1 cellular context compared by ENCODE assay signal in the genomic region with DNA sequence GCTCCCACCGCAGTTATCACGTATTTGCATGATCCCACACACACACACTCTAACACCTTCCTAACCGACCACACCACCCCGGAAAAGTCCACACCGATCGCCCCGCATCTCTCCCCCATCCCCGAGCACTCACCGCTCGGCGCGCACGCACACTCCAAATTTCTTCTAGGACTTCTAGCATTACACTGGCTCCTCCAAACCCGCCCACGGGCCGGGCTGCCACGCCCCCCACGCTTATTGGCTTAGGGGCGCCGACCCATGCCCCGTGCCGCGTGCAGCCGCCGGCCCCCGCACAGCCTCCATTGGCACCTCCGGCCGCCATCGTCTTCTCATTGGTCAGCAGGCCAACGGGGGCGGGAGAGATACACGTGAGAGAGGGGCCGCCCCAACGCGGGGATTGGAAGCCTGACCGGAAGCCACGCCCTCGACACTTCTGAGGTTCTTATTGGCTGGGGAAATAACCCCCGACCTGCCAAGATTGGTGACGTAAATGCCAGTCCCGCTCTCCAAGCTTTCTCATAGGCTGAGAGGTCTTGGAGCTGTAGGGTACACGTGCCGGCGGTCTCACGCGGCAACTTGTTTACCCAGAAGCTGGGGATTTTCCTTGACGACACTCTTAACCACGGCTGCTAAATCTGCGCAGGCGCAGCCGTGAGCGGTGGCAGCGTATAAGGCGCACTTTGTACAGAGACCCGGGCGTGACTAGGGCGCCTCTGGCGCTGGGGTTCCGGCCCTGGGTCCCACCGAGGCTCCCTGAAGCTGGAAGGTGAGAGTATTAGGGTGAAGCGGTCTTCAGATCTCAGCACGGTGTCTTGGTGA.
TF ChIP-seq lines count a peak whose summit lies in the region.

No MANE protein-coding gene starts in this region.

TF ChIP-seq in K562, 482 proteins besides CTCF, POLR2A, EP300 and RAD21 (continued from another document and continues in another):
- TF ChIP-seq, protein P1, sequence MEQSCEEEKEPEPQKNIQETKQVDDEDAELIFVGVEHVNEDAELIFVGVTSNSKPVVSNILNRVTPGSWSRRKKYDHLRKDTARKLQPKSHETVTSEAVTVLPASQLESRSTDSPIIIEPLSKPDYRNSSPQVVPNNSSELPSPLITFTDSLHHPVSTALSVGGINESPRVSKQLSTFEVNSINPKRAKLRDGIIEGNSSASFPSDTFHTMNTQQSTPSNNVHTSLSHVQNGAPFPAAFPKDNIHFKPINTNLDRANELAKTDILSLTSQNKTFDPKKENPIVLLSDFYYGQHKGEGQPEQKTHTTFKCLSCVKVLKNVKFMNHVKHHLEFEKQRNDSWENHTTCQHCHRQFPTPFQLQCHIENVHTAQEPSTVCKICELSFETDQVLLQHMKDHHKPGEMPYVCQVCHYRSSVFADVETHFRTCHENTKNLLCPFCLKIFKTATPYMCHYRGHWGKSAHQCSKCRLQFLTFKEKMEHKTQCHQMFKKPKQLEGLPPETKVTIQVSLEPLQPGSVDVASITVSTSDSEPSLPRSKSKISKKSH (CRISPR knock-in tag; IDR thresholded peaks at IDR 0.05) = no peak
- TF ChIP-seq, protein P2, sequence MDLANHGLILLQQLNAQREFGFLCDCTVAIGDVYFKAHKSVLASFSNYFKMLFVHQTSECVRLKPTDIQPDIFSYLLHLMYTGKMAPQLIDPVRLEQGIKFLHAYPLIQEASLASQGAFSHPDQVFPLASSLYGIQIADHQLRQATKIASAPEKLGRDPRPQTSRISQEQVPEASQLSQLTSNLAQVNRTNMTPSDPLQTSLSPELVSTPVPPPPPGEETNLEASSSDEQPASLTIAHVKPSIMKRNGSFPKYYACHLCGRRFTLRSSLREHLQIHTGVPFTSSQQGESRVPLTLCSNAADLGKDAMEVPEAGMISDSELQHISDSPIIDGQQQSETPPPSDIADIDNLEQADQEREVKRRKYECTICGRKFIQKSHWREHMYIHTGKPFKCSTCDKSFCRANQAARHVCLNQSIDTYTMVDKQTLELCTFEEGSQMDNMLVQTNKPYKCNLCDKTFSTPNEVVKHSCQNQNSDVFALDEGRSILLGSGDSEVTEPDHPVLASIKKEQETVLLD (IDR thresholded peaks at IDR 0.05) = peak; percentile 48; the same call in 1 of the 2 replicates
- TF ChIP-seq, protein P3, sequence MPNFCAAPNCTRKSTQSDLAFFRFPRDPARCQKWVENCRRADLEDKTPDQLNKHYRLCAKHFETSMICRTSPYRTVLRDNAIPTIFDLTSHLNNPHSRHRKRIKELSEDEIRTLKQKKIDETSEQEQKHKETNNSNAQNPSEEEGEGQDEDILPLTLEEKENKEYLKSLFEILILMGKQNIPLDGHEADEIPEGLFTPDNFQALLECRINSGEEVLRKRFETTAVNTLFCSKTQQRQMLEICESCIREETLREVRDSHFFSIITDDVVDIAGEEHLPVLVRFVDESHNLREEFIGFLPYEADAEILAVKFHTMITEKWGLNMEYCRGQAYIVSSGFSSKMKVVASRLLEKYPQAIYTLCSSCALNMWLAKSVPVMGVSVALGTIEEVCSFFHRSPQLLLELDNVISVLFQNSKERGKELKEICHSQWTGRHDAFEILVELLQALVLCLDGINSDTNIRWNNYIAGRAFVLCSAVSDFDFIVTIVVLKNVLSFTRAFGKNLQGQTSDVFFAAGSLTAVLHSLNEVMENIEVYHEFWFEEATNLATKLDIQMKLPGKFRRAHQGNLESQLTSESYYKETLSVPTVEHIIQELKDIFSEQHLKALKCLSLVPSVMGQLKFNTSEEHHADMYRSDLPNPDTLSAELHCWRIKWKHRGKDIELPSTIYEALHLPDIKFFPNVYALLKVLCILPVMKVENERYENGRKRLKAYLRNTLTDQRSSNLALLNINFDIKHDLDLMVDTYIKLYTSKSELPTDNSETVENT (CRISPR knock-in tag; IDR thresholded peaks at IDR 0.05) = peak; percentile 20; the same call in 1 of the 2 replicates
- TF ChIP-seq XRCC3 (IDR thresholded peaks at IDR 0.05) (no peak), SLC30A9 (CRISPR knock-in tag; IDR thresholded peaks at IDR 0.05) (no peak), ADNP (tag; IDR thresholded peaks at IDR 0.05) (no peak), ZNF23 (CRISPR knock-in tag; IDR thresholded peaks at IDR 0.05) (no peak), SAP30 (IDR thresholded peaks at IDR 0.05; ENCODE audit: borderline replicate concordance, insufficient read depth, low read depth, low read length, poor library complexity, severe bottlenecking) (peak; percentile 56), GTF2E2 (tag; IDR thresholded peaks at IDR 0.05) (no peak), POU5F1 (IDR thresholded peaks at IDR 0.05; ENCODE audit: borderline replicate concordance, low read depth, low read length, partially characterized antibody) (no peak), MCM7 (IDR thresholded peaks at IDR 0.05) (no peak), BACH1 (tag; IDR thresholded peaks at IDR 0.05) (no peak), SMAD3 (CRISPR knock-in tag; conservative IDR thresholded peaks at IDR 0.05) (no peak), FOXK2 (conservative IDR thresholded peaks at IDR 0.05 in 1 of 2, IDR thresholded peaks at IDR 0.05 in 1 of 2; ENCODE audit: low read depth in 2 of 2) (peak; percentile 98), ZNF282 (CRISPR knock-in tag; IDR thresholded peaks at IDR 0.05) (no peak), ZNF766 (CRISPR knock-in tag; conservative IDR thresholded peaks at IDR 0.05) (no peak), CHD4 (IDR thresholded peaks at IDR 0.05; ENCODE audit: insufficient read depth, insufficient replicate concordance, low read depth, low read length, poor library complexity, severe bottlenecking) (no peak), KDM4B (IDR thresholded peaks at IDR 0.05; ENCODE audit: borderline replicate concordance in 2 of 2, low read depth in 1 of 2) (no peak), ZC3H8 (IDR thresholded peaks at IDR 0.05) (no peak), HDAC8 (tag; IDR thresholded peaks at IDR 0.05) (no peak), SUPT5H (IDR thresholded peaks at IDR 0.05) (peak; percentile 77), HDAC1 (IDR thresholded peaks at IDR 0.05) (peak in 1 of 2 experiments; percentile 92; a peak in 2 of 4 replicates), ZNF57 (CRISPR knock-in tag; IDR thresholded peaks at IDR 0.05) (no peak), MAFF (IDR thresholded peaks at IDR 0.05; ENCODE audit: low read length) (no peak), TCF7 (IDR thresholded peaks at IDR 0.05; ENCODE audit: borderline replicate concordance) (0 out of 2 replicates have a peak, but pooled peaks have one; percentile 39), NEUROD1 (IDR thresholded peaks at IDR 0.05; ENCODE audit: borderline replicate concordance, low read depth, low read length, partially characterized antibody) (peak; percentile 82), RNF2 (IDR thresholded peaks at IDR 0.05) (peak; percentile 61)
- TF ChIP-seq, protein P4, sequence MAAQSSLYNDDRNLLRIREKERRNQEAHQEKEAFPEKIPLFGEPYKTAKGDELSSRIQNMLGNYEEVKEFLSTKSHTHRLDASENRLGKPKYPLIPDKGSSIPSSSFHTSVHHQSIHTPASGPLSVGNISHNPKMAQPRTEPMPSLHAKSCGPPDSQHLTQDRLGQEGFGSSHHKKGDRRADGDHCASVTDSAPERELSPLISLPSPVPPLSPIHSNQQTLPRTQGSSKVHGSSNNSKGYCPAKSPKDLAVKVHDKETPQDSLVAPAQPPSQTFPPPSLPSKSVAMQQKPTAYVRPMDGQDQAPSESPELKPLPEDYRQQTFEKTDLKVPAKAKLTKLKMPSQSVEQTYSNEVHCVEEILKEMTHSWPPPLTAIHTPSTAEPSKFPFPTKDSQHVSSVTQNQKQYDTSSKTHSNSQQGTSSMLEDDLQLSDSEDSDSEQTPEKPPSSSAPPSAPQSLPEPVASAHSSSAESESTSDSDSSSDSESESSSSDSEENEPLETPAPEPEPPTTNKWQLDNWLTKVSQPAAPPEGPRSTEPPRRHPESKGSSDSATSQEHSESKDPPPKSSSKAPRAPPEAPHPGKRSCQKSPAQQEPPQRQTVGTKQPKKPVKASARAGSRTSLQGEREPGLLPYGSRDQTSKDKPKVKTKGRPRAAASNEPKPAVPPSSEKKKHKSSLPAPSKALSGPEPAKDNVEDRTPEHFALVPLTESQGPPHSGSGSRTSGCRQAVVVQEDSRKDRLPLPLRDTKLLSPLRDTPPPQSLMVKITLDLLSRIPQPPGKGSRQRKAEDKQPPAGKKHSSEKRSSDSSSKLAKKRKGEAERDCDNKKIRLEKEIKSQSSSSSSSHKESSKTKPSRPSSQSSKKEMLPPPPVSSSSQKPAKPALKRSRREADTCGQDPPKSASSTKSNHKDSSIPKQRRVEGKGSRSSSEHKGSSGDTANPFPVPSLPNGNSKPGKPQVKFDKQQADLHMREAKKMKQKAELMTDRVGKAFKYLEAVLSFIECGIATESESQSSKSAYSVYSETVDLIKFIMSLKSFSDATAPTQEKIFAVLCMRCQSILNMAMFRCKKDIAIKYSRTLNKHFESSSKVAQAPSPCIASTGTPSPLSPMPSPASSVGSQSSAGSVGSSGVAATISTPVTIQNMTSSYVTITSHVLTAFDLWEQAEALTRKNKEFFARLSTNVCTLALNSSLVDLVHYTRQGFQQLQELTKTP (IDR thresholded peaks at IDR 0.05; ENCODE audit: low read depth in 1 of 2, partially characterized antibody in 2 of 2) = no peak
- TF ChIP-seq, protein P5, sequence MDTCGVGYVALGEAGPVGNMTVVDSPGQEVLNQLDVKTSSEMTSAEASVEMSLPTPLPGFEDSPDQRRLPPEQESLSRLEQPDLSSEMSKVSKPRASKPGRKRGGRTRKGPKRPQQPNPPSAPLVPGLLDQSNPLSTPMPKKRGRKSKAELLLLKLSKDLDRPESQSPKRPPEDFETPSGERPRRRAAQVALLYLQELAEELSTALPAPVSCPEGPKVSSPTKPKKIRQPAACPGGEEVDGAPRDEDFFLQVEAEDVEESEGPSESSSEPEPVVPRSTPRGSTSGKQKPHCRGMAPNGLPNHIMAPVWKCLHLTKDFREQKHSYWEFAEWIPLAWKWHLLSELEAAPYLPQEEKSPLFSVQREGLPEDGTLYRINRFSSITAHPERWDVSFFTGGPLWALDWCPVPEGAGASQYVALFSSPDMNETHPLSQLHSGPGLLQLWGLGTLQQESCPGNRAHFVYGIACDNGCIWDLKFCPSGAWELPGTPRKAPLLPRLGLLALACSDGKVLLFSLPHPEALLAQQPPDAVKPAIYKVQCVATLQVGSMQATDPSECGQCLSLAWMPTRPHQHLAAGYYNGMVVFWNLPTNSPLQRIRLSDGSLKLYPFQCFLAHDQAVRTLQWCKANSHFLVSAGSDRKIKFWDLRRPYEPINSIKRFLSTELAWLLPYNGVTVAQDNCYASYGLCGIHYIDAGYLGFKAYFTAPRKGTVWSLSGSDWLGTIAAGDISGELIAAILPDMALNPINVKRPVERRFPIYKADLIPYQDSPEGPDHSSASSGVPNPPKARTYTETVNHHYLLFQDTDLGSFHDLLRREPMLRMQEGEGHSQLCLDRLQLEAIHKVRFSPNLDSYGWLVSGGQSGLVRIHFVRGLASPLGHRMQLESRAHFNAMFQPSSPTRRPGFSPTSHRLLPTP (IDR thresholded peaks at IDR 0.05; ENCODE audit: borderline replicate concordance, extremely low read depth, insufficient read length) = no peak
- TF ChIP-seq, protein P6, sequence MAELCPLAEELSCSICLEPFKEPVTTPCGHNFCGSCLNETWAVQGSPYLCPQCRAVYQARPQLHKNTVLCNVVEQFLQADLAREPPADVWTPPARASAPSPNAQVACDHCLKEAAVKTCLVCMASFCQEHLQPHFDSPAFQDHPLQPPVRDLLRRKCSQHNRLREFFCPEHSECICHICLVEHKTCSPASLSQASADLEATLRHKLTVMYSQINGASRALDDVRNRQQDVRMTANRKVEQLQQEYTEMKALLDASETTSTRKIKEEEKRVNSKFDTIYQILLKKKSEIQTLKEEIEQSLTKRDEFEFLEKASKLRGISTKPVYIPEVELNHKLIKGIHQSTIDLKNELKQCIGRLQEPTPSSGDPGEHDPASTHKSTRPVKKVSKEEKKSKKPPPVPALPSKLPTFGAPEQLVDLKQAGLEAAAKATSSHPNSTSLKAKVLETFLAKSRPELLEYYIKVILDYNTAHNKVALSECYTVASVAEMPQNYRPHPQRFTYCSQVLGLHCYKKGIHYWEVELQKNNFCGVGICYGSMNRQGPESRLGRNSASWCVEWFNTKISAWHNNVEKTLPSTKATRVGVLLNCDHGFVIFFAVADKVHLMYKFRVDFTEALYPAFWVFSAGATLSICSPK (IDR thresholded peaks at IDR 0.05; ENCODE audit: borderline replicate concordance) = no peak; the same call in 1 of the 2 replicates
- TF ChIP-seq, protein P7, sequence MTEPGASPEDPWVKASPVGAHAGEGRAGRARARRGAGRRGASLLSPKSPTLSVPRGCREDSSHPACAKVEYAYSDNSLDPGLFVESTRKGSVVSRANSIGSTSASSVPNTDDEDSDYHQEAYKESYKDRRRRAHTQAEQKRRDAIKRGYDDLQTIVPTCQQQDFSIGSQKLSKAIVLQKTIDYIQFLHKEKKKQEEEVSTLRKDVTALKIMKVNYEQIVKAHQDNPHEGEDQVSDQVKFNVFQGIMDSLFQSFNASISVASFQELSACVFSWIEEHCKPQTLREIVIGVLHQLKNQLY (CRISPR knock-in tag; conservative IDR thresholded peaks at IDR 0.05) = no peak
- TF ChIP-seq, protein P8, sequence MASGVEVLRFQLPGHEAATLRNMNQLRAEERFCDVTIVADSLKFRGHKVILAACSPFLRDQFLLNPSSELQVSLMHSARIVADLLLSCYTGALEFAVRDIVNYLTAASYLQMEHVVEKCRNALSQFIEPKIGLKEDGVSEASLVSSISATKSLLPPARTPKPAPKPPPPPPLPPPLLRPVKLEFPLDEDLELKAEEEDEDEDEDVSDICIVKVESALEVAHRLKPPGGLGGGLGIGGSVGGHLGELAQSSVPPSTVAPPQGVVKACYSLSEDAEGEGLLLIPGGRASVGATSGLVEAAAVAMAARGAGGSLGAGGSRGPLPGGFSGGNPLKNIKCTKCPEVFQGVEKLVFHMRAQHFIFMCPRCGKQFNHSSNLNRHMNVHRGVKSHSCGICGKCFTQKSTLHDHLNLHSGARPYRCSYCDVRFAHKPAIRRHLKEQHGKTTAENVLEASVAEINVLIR (CRISPR knock-in tag; IDR thresholded peaks at IDR 0.05) = peak; percentile 62
- TF ChIP-seq, protein P9, sequence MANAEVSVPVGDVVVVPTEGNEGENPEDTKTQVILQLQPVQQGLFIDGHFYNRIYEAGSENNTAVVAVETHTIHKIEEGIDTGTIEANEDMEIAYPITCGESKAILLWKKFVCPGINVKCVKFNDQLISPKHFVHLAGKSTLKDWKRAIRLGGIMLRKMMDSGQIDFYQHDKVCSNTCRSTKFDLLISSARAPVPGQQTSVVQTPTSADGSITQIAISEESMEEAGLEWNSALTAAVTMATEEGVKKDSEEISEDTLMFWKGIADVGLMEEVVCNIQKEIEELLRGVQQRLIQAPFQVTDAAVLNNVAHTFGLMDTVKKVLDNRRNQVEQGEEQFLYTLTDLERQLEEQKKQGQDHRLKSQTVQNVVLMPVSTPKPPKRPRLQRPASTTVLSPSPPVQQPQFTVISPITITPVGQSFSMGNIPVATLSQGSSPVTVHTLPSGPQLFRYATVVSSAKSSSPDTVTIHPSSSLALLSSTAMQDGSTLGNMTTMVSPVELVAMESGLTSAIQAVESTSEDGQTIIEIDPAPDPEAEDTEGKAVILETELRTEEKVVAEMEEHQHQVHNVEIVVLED (CRISPR knock-in tag; IDR thresholded peaks at IDR 0.05) = peak; percentile 29; the same call in 1 of the 2 replicates
- TF ChIP-seq, protein P10, sequence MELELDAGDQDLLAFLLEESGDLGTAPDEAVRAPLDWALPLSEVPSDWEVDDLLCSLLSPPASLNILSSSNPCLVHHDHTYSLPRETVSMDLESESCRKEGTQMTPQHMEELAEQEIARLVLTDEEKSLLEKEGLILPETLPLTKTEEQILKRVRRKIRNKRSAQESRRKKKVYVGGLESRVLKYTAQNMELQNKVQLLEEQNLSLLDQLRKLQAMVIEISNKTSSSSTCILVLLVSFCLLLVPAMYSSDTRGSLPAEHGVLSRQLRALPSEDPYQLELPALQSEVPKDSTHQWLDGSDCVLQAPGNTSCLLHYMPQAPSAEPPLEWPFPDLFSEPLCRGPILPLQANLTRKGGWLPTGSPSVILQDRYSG (tag; conservative IDR thresholded peaks at IDR 0.05; ENCODE audit: low read depth) = no peak
